Comparison of ENCODE assay signal across 15 cellular contexts in the genomic region with DNA sequence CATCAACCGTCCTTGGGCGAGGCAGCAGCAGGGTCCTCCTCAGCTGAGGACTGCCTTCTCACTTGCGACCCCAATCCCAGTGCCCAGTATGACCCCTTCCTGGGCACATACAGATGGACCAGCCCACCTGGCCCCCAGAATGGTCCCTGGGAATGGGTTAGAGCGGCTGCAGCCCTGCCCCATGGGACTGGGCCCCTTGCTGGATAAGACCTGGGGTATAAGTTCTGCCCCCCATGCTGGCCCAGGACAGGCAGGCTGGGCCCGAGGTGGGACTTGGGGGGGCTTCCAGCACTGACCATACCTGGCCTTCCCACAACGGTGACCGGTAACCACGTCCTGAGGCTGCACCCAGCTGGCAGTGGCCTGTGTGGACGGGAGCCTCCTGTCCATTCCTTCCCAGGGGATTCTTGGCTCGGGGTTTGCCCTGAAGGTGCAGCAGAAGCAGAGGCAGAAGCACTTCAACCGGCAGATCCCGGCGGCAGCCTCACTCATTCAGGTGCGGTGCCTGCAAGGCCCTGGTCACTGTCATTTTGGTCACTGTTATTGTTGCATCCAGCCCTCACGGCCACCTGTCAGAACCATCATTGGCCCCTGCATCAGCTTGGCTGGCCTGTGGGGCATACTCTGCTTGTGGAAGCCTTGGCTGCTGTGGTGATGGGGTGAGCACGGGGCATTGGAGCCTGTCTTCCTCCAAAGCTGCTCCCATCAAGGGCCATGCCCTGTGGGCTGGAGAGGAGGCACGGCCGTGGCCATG.
DNase-seq lines count a peak whose midpoint lies in the region; ATAC-seq and TF ChIP-seq lines count a peak whose summit lies in the region.
"Had no signal": no experiment of that assay in that cellular context is flagged by ENCODE, and none has a peak within 500 bp of the region (broad histone marks: within the 10 kb centered on the region; RNA-seq: fewer than 3 reads in every experiment).

No MANE protein-coding gene starts in this region.

- no peaks in the 10 kb centered on the region for H3K79me2 ChIP-seq in SK-N-SH (ENCODE audit: insufficient read depth)
- H3K79me2 ChIP-seq in hepatocyte: no peaks in the 10 kb centered on the region

- H3K4me2 ChIP-seq in SK-N-SH (no peak overlapping the region), hepatocyte (no peak overlapping the region)

- no peaks in the 10 kb centered on the region for H3F3A ChIP-seq in SK-N-SH (replicated peaks; ENCODE audit: insufficient read depth)

- no peak overlapping the region for H3K27ac Mint-ChIP-seq in WTC11
- no peak overlapping the region for H3K27ac Mint-ChIP-seq in activated T-helper 17 cell treated with anti-CD3 and anti-CD28 coated beads, Interleukin-2, amount 50 U/mL, for 72 hours
- H3K27ac Mint-ChIP-seq: CD8-positive, alpha-beta memory T cell; stimulated activated naive CD8-positive, alpha-beta T cell treated with anti-CD3 and anti-CD28 coated beads, Interleukin-15, amount 100 ng/mL, for 72 hours had no signal

- H3K27me3 Mint-ChIP-seq in WTC11 (ENCODE audit: low read depth): peaks cover 65% of the 10 kb centered on the region
- H3K27me3 Mint-ChIP-seq in activated T-helper 17 cell treated with anti-CD3 and anti-CD28 coated beads, Interleukin-2, amount 50 U/mL, for 72 hours: no peaks in the 10 kb centered on the region
- H3K27me3 Mint-ChIP-seq: CD8-positive, alpha-beta memory T cell; stimulated activated naive CD8-positive, alpha-beta T cell treated with anti-CD3 and anti-CD28 coated beads, Interleukin-15, amount 100 ng/mL, for 72 hours had no signal

- H3K4me3 ChIP-seq in SK-N-SH (ENCODE audit: low read depth in 2 of 2, low read length in 1 of 2) (no peak overlapping the region), hepatocyte (no peak overlapping the region), spleen (no peak overlapping the region)

- no peak overlapping the region for H3K27ac ChIP-seq in SK-N-SH (ENCODE audit: low read depth in 2 of 2, low read length in 1 of 2)
- H3K27ac ChIP-seq in hepatocyte: no peak overlapping the region
- no peak overlapping the region for H3K27ac ChIP-seq in spleen
- H3K27ac ChIP-seq: 22Rv1 had no signal

- no peaks in the 10 kb centered on the region for H4K20me1 ChIP-seq in SK-N-SH (ENCODE audit: insufficient read depth)
- no peaks in the 10 kb centered on the region for H4K20me1 ChIP-seq in hepatocyte (ENCODE audit: insufficient read depth, poor library complexity, severe bottlenecking)

- peaks cover 0 to 58% of the 10 kb centered on the region in 2 experiments; a peak in 1 of 4 replicates for H3K4me1 ChIP-seq in SK-N-SH (ENCODE audit: control insufficient read depth in 1 of 2, insufficient read depth in 2 of 2, low read depth in 1 of 2, low read length in 1 of 2)
- H3K4me1 ChIP-seq in hepatocyte (ENCODE audit: insufficient read depth): peaks cover 3% of the 10 kb centered on the region
- no peaks in the 10 kb centered on the region for H3K4me1 ChIP-seq in spleen

- CTCF ChIA-PET in SK-N-SH (lab: Yijun Ruan, JAX): no interaction called here
- CTCF ChIA-PET in WTC11 (lab: Charles Lee): no interaction called here

- TF ChIP-seq CTCF in SK-N-SH (IDR thresholded peaks at IDR 0.05): no peak
- no peak for TF ChIP-seq CTCF in WTC11 (IDR thresholded peaks at IDR 0.05)
- TF ChIP-seq CTCF in hepatocyte (IDR thresholded peaks at IDR 0.05; ENCODE audit: poor library complexity): no peak
- no peak for TF ChIP-seq CTCF in spleen (IDR thresholded peaks at IDR 0.05 in 8 of 11, conservative IDR thresholded peaks at IDR 0.05 in 3 of 11)

- intact Hi-C loops in spleen (cut with DNase I; ENCODE audit: low total_unique reads): no loop called here

- no peaks in the 10 kb centered on the region for H3K9me2 ChIP-seq in SK-N-SH
- no peaks in the 10 kb centered on the region for H3K9me2 ChIP-seq in hepatocyte (replicated peaks; ENCODE audit: insufficient read depth)

- no peak overlapping the region for H3K4me3 Mint-ChIP-seq in WTC11
- no peak overlapping the region for H3K4me3 Mint-ChIP-seq in activated T-helper 17 cell treated with anti-CD3 and anti-CD28 coated beads, Interleukin-2, amount 50 U/mL, for 72 hours
- H3K4me3 Mint-ChIP-seq: CD8-positive, alpha-beta memory T cell; stimulated activated naive CD8-positive, alpha-beta T cell treated with anti-CD3 and anti-CD28 coated beads, Interleukin-15, amount 100 ng/mL, for 72 hours had no signal

- H3K9ac ChIP-seq in SK-N-SH: no peak overlapping the region

- H3K4me1 Mint-ChIP-seq in WTC11: no peaks in the 10 kb centered on the region
- no peaks in the 10 kb centered on the region for H3K4me1 Mint-ChIP-seq in activated T-helper 17 cell treated with anti-CD3 and anti-CD28 coated beads, Interleukin-2, amount 50 U/mL, for 72 hours
- H3K4me1 Mint-ChIP-seq: CD8-positive, alpha-beta memory T cell; stimulated activated naive CD8-positive, alpha-beta T cell treated with anti-CD3 and anti-CD28 coated beads, Interleukin-15, amount 100 ng/mL, for 72 hours had no signal

- POLR2A ChIA-PET in SK-N-SH (lab: Yijun Ruan, JAX) (no interaction called here), WTC11 (lab: Charles Lee) (no interaction called here)

- TF ChIP-seq RAD21 in SK-N-SH (IDR thresholded peaks at IDR 0.05; ENCODE audit: low read length): no peak

- H3K27me3 ChIP-seq in SK-N-SH (ENCODE audit: insufficient read depth): no peaks in the 10 kb centered on the region
- no peaks in the 10 kb centered on the region for H3K27me3 ChIP-seq in hepatocyte
- H3K27me3 ChIP-seq in spleen (replicated peaks in 1 of 7): no peaks in the 10 kb centered on the region

- no peak for TF ChIP-seq POLR2A in spleen (IDR thresholded peaks at IDR 0.05)

- no peaks in the 10 kb centered on the region for H3K9me3 Mint-ChIP-seq in WTC11
- no peaks in the 10 kb centered on the region for H3K9me3 Mint-ChIP-seq in activated T-helper 17 cell treated with anti-CD3 and anti-CD28 coated beads, Interleukin-2, amount 50 U/mL, for 72 hours
- H3K9me3 Mint-ChIP-seq: CD8-positive, alpha-beta memory T cell; stimulated activated naive CD8-positive, alpha-beta T cell treated with anti-CD3 and anti-CD28 coated beads, Interleukin-15, amount 100 ng/mL, for 72 hours had no signal

- DNase-seq in SK-N-SH: peak; percentile 12
- peak; percentile 10 for DNase-seq in WTC11 (ENCODE audit: low spot score)
- DNase-seq in hepatocyte (ENCODE audit: low spot score): peak; percentile 3
- peak; percentile 71 for DNase-seq in spleen
- DNase-seq in NCI-H524 (lab: John Stamatoyannopoulos, UW): no peak
- DNase-seq: anterior cingulate cortex, NCI-H2081 treated with DMSO at 0.1 percent for 48 hours, NCI-H82, SHP77 had no signal

- H3K9me3 ChIP-seq in SK-N-SH (no peaks in the 10 kb centered on the region), hepatocyte (ENCODE audit: low read depth) (no peaks in the 10 kb centered on the region), spleen (no peaks in the 10 kb centered on the region)

- TF ChIP-seq EP300 in SK-N-SH (IDR thresholded peaks at IDR 0.05; ENCODE audit: borderline replicate concordance in 1 of 2, low read depth in 1 of 2, low read length in 1 of 2): no peak

- H3K36me3 Mint-ChIP-seq in WTC11: no peaks in the 10 kb centered on the region
- no peaks in the 10 kb centered on the region for H3K36me3 Mint-ChIP-seq in activated T-helper 17 cell treated with anti-CD3 and anti-CD28 coated beads, Interleukin-2, amount 50 U/mL, for 72 hours (ENCODE audit: low read depth)

- ATAC-seq in SK-N-SH treated with all-trans-retinoic acid at 6 μM for 48 hours (no peak), WTC11 (no peak), HG02571 (IDR thresholded peaks at IDR 0.05; ENCODE audit: unreplicated experiment) (no peak)
- ATAC-seq in activated T-helper 17 cell treated with anti-CD3 and anti-CD28 coated beads, Interleukin-2, amount 50 U/mL, for 72 hours (replicated peaks): no peak
- ATAC-seq: stimulated activated naive CD8-positive, alpha-beta T cell treated with anti-CD3 and anti-CD28 coated beads, Interleukin-15, amount 100 ng/mL, for 72 hours had no signal

- 82% methylated on average over 5 of the region's 18 CpGs for WGBS in SK-N-SH (ENCODE audit: low lambda C conversion rate)
- 92% methylated on average over 18 of the region's 18 CpGs for WGBS in hepatocyte (ENCODE audit: low lambda C conversion rate, missing lambda C conversion rate)
- 91 to 95% (median 94%) methylated on average over 10 to 18 of the region's 18 CpGs for WGBS in spleen, 5 donors

- H2AFZ ChIP-seq in SK-N-SH (ENCODE audit: low read depth): no peak overlapping the region
- H2AFZ ChIP-seq in hepatocyte: no peak overlapping the region

- H3K36me3 ChIP-seq in SK-N-SH (replicated peaks in 1 of 2; ENCODE audit: control insufficient read depth in 1 of 2, insufficient read depth in 2 of 2, low read length in 1 of 2) (no peaks in the 10 kb centered on the region), hepatocyte (replicated peaks; ENCODE audit: insufficient read depth, low read depth) (no peaks in the 10 kb centered on the region), spleen (peaks cover 0 to 49% (median 0%) of the 10 kb centered on the region in 6 donors)

TF ChIP-seq in SK-N-SH treated with all-trans-retinoic acid at 6 μM for 48 hours, 23 proteins besides CTCF, POLR2A, EP300 and RAD21 (continues in another document):
- TF ChIP-seq GLIS3 (CRISPR knock-in tag; IDR thresholded peaks at IDR 0.05): no peak
- no peak for TF ChIP-seq ZC3H10 (CRISPR knock-in tag; IDR thresholded peaks at IDR 0.05)
- no peak for TF ChIP-seq CSDC2 (CRISPR knock-in tag; IDR thresholded peaks at IDR 0.05)

TF ChIP-seq in WTC11, 78 proteins besides CTCF, POLR2A, EP300 and RAD21 (continues in another document):
- TF ChIP-seq ETV6 (CRISPR knock-in tag; IDR thresholded peaks at IDR 0.05): no peak
- no peak for TF ChIP-seq CBFB (CRISPR knock-in tag; IDR thresholded peaks at IDR 0.05; ENCODE audit: low read depth)
- TF ChIP-seq, protein P1, sequence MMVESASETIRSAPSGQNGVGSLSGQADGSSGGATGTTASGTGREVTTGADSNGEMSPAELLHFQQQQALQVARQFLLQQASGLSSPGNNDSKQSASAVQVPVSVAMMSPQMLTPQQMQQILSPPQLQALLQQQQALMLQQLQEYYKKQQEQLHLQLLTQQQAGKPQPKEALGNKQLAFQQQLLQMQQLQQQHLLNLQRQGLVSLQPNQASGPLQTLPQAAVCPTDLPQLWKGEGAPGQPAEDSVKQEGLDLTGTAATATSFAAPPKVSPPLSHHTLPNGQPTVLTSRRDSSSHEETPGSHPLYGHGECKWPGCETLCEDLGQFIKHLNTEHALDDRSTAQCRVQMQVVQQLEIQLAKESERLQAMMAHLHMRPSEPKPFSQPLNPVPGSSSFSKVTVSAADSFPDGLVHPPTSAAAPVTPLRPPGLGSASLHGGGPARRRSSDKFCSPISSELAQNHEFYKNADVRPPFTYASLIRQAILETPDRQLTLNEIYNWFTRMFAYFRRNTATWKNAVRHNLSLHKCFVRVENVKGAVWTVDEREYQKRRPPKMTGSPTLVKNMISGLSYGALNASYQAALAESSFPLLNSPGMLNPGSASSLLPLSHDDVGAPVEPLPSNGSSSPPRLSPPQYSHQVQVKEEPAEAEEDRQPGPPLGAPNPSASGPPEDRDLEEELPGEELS (CRISPR knock-in tag; IDR thresholded peaks at IDR 0.05): no peak
- TF ChIP-seq, protein P2, sequence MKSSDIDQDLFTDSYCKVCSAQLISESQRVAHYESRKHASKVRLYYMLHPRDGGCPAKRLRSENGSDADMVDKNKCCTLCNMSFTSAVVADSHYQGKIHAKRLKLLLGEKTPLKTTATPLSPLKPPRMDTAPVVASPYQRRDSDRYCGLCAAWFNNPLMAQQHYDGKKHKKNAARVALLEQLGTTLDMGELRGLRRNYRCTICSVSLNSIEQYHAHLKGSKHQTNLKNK (CRISPR knock-in tag; IDR thresholded peaks at IDR 0.05): no peak

Comparison
In these comparisons a context has a peak if more than half of its experiments do, and no peak if none do; other contexts are left out.
1. DNase-seq: peak in SK-N-SH (single experiment), WTC11 (single experiment), hepatocyte (single experiment) and spleen (single experiment); none in NCI-H524 (0 of 2).